ENCODE assay signal across 9 cellular contexts in genomic region chr9:127776195-127776918, GRCh38. TPM values are rescaled to one million over a fixed set of nuclear protein-coding genes. Genes with fewer than 3 reads are reported as not detected.
DNase-seq lines count a peak whose midpoint lies in the region; ATAC-seq and TF ChIP-seq lines count a peak whose summit lies in the region.
"Had no signal": no experiment of that assay in that cellular context is flagged by ENCODE, and none has a peak within 500 bp of the region (broad histone marks: within the 10 kb centered on the region; RNA-seq: fewer than 3 reads in every experiment).

No MANE protein-coding gene starts in this region.

- TF ChIP-seq CTCF in esophagus squamous epithelium (IDR thresholded peaks at IDR 0.05) (no peak), mammary epithelial cell (conservative IDR thresholded peaks at IDR 0.05 in 1 of 2, IDR thresholded peaks at IDR 0.05 in 1 of 2; ENCODE audit: extremely low read depth in 1 of 2, insufficient read depth in 1 of 2, low read depth in 1 of 2, low read length in 2 of 2) (no peak), RWPE1 (conservative IDR thresholded peaks at IDR 0.05; ENCODE audit: low read depth) (no peak)

- no peak overlapping the region for H3K4me2 ChIP-seq in mammary epithelial cell (ENCODE audit: insufficient read depth, low read depth, low read length)

- intact Hi-C loops in esophagus squamous epithelium (cut with DNase I) (no loop called here), mammary epithelial cell (cut with micrococcal nuclease) (no loop called here)

- peak; percentile 27 for ATAC-seq in HG03439 (IDR thresholded peaks at IDR 0.05; ENCODE audit: unreplicated experiment)

- CTCF ChIA-PET in mammary epithelial cell (lab: Charles Lee; ENCODE audit: low non-redundant PET) (no interaction called here), RWPE1 (lab: Yijun Ruan, JAX) (interaction anchor here (0.7 to 1.3 kb wide), 2 partner anchors 42 to 200 kb away, joined by 3 to 5 read pairs; partner anchors contain the start of gene TOR2A)

- H4K20me1 ChIP-seq in mammary epithelial cell (ENCODE audit: insufficient read depth, low read length) = no peaks in the 10 kb centered on the region

- peak overlapping the region; percentile 34 to 78 (median 57) for H3K27ac ChIP-seq in esophagus squamous epithelium
- H3K27ac ChIP-seq in mammary epithelial cell (ENCODE audit: insufficient read depth, low read depth, low read length) = no peak overlapping the region
- H3K27ac ChIP-seq in RWPE1 = no peak overlapping the region

- in situ Hi-C loops in mammary epithelial cell (cut with MboI; ENCODE audit: low sequenced_read_pairs in 2 of 2) = no loop called here

- peak overlapping the region; percentile 12 to 59 (median 32) for H3K4me3 ChIP-seq in esophagus squamous epithelium
- H3K4me3 ChIP-seq in mammary epithelial cell (replicated peaks in 1 of 3; ENCODE audit: insufficient read depth in 1 of 3, low read depth in 2 of 3, low read length in 3 of 3) = no peak overlapping the region
- H3K4me3 ChIP-seq: HAP-1 had no signal

- H3K4me1 ChIP-seq in esophagus squamous epithelium = peaks cover 0 to 32% (median 13%) of the 10 kb centered on the region in 3 donors
- H3K4me1 ChIP-seq in mammary epithelial cell (ENCODE audit: insufficient read depth, low read length) = peaks cover 5% of the 10 kb centered on the region
- H3K4me1 ChIP-seq: HAP-1 had no signal

- H3K9ac ChIP-seq in mammary epithelial cell (ENCODE audit: insufficient read depth, low read length) = no peak overlapping the region

- H2AFZ ChIP-seq in mammary epithelial cell (ENCODE audit: low read depth, low read length) = no peak overlapping the region

- no TSS peak for BruUV-seq in mammary epithelial cell (replicated peaks; lab: Mats Ljungman, UMichigan)

- TF ChIP-seq POLR2A in esophagus squamous epithelium (IDR thresholded peaks at IDR 0.05) = peak in 1 of 4 donors; percentile 11

- dilution Hi-C loops in mammary epithelial cell (cut with HindIII; ENCODE audit: low sequenced_read_pairs) = no loop called here

- H3K9me3 ChIP-seq in esophagus squamous epithelium = no peaks in the 10 kb centered on the region
- H3K9me3 ChIP-seq in mammary epithelial cell (replicated peaks; ENCODE audit: insufficient read depth, low read length) = no peaks in the 10 kb centered on the region
- H3K9me3 ChIP-seq: HAP-1 had no signal

- H3K27me3 ChIP-seq in esophagus squamous epithelium (no peaks in the 10 kb centered on the region), mammary epithelial cell (ENCODE audit: insufficient read depth, low read length) (no peaks in the 10 kb centered on the region)

- H3K36me3 ChIP-seq in esophagus squamous epithelium (no peaks in the 10 kb centered on the region), mammary epithelial cell (ENCODE audit: insufficient read depth, low read length) (no peaks in the 10 kb centered on the region)
- H3K36me3 ChIP-seq: HAP-1 had no signal

- POLR2A ChIA-PET in RWPE1 (lab: Yijun Ruan, JAX; ENCODE audit: low non-redundant PET) = interaction anchor here (0.6 kb wide), 1 partner anchor 413 kb away, joined by 7 read pairs; no protein-coding TSS in a partner anchor

- 43 to 81% methylated on average over 6 to 8 of the region's 15 CpGs for WGBS in esophagus squamous epithelium, 2 donors
- WGBS in mammary epithelial cell (ENCODE audit: low coverage, missing lambda C conversion rate) = 78% methylated on average over 15 of the region's 15 CpGs

- no peaks in the 10 kb centered on the region for H3K79me2 ChIP-seq in mammary epithelial cell (ENCODE audit: insufficient read depth, low read length)

- peak; percentile 79 for DNase-seq in ELF-1 (ENCODE audit: low read depth, low spot score)
- DNase-seq in activated CD4-positive, alpha-beta T cell treated with anti-CD3 and anti-CD28 coated beads for 4 hours = peak; percentile 77 to 82
- DNase-seq in esophagus squamous epithelium (lab: John Stamatoyannopoulos, UW) = no peak
- peak in 2 of 3 donors; percentile 56 to 67 for DNase-seq in stimulated activated CD4-positive, alpha-beta T cell treated with anti-CD3 and anti-CD28 coated beads, TNF-alpha, amount 100 ng/mL, for 48 hours (ENCODE audit: low read depth in 3 of 3)
- DNase-seq in mammary epithelial cell = no peak
- DNase-seq in RWPE1 (ENCODE audit: low spot score) = no peak
- DNase-seq in putamen (ENCODE audit: low spot score) = no peak

RNA-seq across cellular contexts. Expression of gene SH2D3C, which starts 2.1 kb away (rescaled TPM):
- total RNA-seq in esophagus squamous epithelium (1 to 10 TPM in 3 of 4 donors, under 1 TPM in 1; 0.38 to 4.8 (median 2.8) TPM), mammary epithelial cell (under 1 TPM; under 0.01 to 0.19 TPM)
- 0.08 TPM for polyA plus RNA-seq in mammary epithelial cell
- polyA minus RNA-seq in mammary epithelial cell = not detected

RNA-seq across cellular contexts. Expression of gene CDK9, which starts 9.5 kb away (rescaled TPM):
- total RNA-seq in esophagus squamous epithelium = 10 to 100 TPM; 22.3 to 53.2 (median 41.2) TPM
- total RNA-seq in mammary epithelial cell = 10 to 100 TPM; 63.5 to 71.6 TPM
- polyA plus RNA-seq in mammary epithelial cell = 73.8 TPM
- 66.3 TPM for polyA minus RNA-seq in mammary epithelial cell

RNA-seq across cellular contexts. Expression of gene FPGS, which starts 26.3 kb away (rescaled TPM):
- 10 to 100 TPM; 38.2 to 52.0 (median 47.0) TPM for total RNA-seq in esophagus squamous epithelium
- total RNA-seq in mammary epithelial cell = 10 to 100 TPM; 59.5 to 85.8 TPM
- polyA plus RNA-seq in mammary epithelial cell = 56.0 TPM
- 43.0 TPM for polyA minus RNA-seq in mammary epithelial cell

RNA-seq across cellular contexts. Expression of gene TOR2A, which starts 41.3 kb away (rescaled TPM):
- total RNA-seq in esophagus squamous epithelium = 10 to 100 TPM; 10.7 to 12.5 (median 11.5) TPM
- 10 to 100 TPM in 1 of 2 donors, 1 to 10 TPM in 1; 4.0 to 13.2 TPM for total RNA-seq in mammary epithelial cell
- 10.3 TPM for polyA plus RNA-seq in mammary epithelial cell
- polyA minus RNA-seq in mammary epithelial cell = 5.6 TPM

Comparison
In these comparisons a context has a peak if more than half of its experiments do, and no peak if none do; other contexts are left out.
1. DNase-seq: peak in ELF-1 (single experiment), activated CD4-positive, alpha-beta T cell treated with anti-CD3 and anti-CD28 coated beads for 4 hours (2 of 2) and stimulated activated CD4-positive, alpha-beta T cell treated with anti-CD3 and anti-CD28 coated beads, TNF-alpha, amount 100 ng/mL, for 48 hours (2 of 3); none in esophagus squamous epithelium (single experiment), mammary epithelial cell (single experiment), RWPE1 (single experiment) and putamen (single experiment).
2. H3K27ac ChIP-seq: peak in esophagus squamous epithelium (4 of 4); none in mammary epithelial cell (single experiment) and RWPE1 (single experiment).
3. H3K4me3 ChIP-seq: peak in esophagus squamous epithelium (4 of 4); none in mammary epithelial cell (0 of 3).